1 cellular context compared by ENCODE assay signal in the genomic region with DNA sequence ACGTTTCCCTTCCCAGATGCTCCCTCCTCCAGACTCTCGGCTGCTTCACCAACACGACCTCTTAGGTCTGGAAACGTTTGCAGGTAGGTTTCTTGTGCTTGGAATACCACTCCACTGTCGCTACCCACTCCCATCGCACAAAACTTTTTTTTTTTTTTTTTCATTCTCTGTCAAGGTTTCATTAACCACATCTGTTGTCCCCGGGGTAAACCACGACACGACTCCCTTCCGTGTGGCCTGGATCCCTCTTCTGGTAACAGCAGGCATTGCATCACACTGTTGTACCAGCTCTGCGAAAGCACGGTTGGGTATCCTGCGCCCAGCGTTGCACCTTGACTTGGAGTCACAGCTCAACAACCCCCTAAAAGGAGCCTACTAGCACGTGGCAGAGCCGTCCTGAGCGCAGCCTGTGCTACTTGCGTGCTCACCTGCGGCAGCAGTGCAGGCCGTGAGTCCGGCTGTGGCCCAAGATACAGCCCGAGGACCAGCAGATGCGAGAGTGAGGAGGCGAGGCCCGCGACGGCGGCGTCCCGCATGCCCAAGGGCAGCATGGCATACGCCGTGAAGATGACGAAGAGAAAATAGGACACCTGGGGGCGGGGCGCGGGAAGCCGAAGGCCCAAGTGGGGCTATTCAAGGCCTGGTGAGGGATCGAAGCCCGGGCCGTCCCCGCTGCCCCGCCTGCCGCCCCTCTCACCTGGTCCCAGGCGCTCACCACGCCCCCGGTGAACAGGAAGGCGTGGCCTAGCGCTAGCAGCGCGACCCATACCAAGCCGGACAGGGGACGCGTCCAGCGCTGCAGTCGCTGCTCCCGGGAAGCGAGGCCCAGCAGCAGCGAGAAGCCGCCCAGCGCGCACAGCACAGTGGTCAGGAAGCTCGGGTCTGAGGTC.
TF ChIP-seq lines count a peak whose summit lies in the region.

No MANE protein-coding gene starts in this region.

TF ChIP-seq in HepG2, 621 proteins besides CTCF, POLR2A, EP300 and RAD21 (continued from another document and continues in another):
- TF ChIP-seq, protein P1, sequence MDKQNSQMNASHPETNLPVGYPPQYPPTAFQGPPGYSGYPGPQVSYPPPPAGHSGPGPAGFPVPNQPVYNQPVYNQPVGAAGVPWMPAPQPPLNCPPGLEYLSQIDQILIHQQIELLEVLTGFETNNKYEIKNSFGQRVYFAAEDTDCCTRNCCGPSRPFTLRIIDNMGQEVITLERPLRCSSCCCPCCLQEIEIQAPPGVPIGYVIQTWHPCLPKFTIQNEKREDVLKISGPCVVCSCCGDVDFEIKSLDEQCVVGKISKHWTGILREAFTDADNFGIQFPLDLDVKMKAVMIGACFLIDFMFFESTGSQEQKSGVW (CRISPR knock-in tag; IDR thresholded peaks at IDR 0.05; ENCODE audit: borderline replicate concordance) = no peak; the same call in 1 of the 2 replicates
- TF ChIP-seq ZBTB38 (CRISPR knock-in tag; IDR thresholded peaks at IDR 0.05) (peak; percentile 97), HNRNPK (IDR thresholded peaks at IDR 0.05; ENCODE audit: low read depth, low read length, poor library complexity, severe bottlenecking) (no peak), MYNN (CRISPR knock-in tag; IDR thresholded peaks at IDR 0.05; ENCODE audit: low read depth) (no peak; the same call in none of the 2 replicates), ZNF501 (CRISPR knock-in tag; IDR thresholded peaks at IDR 0.05) (peak; percentile 98), TARDBP (CRISPR knock-in tag; IDR thresholded peaks at IDR 0.05) (0 out of 2 replicates have a peak, but pooled peaks have one; percentile 9), KLF16 (CRISPR knock-in tag; IDR thresholded peaks at IDR 0.05) (peak in 1 of 2 experiments; percentile 70; a peak in 2 of 4 replicates), ZNF460 (CRISPR knock-in tag; IDR thresholded peaks at IDR 0.05; ENCODE audit: borderline replicate concordance) (no peak), SMYD3 (CRISPR knock-in tag; IDR thresholded peaks at IDR 0.05) (no peak), HNRNPLL (IDR thresholded peaks at IDR 0.05; ENCODE audit: low read depth, low read length, poor library complexity, severe bottlenecking) (peak; percentile 86), TEAD3 (CRISPR knock-in tag; optimal IDR thresholded peaks at IDR 0.05; ENCODE audit: borderline replicate concordance) (peak; percentile 55), ZNF615 (CRISPR knock-in tag; IDR thresholded peaks at IDR 0.05; ENCODE audit: borderline replicate concordance) (no peak), FOXK2 (IDR thresholded peaks at IDR 0.05) (no peak)
- TF ChIP-seq, protein P2, sequence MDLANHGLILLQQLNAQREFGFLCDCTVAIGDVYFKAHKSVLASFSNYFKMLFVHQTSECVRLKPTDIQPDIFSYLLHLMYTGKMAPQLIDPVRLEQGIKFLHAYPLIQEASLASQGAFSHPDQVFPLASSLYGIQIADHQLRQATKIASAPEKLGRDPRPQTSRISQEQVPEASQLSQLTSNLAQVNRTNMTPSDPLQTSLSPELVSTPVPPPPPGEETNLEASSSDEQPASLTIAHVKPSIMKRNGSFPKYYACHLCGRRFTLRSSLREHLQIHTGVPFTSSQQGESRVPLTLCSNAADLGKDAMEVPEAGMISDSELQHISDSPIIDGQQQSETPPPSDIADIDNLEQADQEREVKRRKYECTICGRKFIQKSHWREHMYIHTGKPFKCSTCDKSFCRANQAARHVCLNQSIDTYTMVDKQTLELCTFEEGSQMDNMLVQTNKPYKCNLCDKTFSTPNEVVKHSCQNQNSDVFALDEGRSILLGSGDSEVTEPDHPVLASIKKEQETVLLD (CRISPR knock-in tag; IDR thresholded peaks at IDR 0.05; ENCODE audit: low read depth) = peak; percentile 93
- TF ChIP-seq, protein P3, sequence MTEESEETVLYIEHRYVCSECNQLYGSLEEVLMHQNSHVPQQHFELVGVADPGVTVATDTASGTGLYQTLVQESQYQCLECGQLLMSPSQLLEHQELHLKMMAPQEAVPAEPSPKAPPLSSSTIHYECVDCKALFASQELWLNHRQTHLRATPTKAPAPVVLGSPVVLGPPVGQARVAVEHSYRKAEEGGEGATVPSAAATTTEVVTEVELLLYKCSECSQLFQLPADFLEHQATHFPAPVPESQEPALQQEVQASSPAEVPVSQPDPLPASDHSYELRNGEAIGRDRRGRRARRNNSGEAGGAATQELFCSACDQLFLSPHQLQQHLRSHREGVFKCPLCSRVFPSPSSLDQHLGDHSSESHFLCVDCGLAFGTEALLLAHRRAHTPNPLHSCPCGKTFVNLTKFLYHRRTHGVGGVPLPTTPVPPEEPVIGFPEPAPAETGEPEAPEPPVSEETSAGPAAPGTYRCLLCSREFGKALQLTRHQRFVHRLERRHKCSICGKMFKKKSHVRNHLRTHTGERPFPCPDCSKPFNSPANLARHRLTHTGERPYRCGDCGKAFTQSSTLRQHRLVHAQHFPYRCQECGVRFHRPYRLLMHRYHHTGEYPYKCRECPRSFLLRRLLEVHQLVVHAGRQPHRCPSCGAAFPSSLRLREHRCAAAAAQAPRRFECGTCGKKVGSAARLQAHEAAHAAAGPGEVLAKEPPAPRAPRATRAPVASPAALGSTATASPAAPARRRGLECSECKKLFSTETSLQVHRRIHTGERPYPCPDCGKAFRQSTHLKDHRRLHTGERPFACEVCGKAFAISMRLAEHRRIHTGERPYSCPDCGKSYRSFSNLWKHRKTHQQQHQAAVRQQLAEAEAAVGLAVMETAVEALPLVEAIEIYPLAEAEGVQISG (CRISPR knock-in tag; IDR thresholded peaks at IDR 0.05) = no peak; the same call in none of the 2 replicates
- TF ChIP-seq, protein P4, sequence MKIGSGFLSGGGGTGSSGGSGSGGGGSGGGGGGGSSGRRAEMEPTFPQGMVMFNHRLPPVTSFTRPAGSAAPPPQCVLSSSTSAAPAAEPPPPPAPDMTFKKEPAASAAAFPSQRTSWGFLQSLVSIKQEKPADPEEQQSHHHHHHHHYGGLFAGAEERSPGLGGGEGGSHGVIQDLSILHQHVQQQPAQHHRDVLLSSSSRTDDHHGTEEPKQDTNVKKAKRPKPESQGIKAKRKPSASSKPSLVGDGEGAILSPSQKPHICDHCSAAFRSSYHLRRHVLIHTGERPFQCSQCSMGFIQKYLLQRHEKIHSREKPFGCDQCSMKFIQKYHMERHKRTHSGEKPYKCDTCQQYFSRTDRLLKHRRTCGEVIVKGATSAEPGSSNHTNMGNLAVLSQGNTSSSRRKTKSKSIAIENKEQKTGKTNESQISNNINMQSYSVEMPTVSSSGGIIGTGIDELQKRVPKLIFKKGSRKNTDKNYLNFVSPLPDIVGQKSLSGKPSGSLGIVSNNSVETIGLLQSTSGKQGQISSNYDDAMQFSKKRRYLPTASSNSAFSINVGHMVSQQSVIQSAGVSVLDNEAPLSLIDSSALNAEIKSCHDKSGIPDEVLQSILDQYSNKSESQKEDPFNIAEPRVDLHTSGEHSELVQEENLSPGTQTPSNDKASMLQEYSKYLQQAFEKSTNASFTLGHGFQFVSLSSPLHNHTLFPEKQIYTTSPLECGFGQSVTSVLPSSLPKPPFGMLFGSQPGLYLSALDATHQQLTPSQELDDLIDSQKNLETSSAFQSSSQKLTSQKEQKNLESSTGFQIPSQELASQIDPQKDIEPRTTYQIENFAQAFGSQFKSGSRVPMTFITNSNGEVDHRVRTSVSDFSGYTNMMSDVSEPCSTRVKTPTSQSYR (CRISPR knock-in tag; IDR thresholded peaks at IDR 0.05; ENCODE audit: borderline replicate concordance) = peak; percentile 55
- TF ChIP-seq, protein P5, sequence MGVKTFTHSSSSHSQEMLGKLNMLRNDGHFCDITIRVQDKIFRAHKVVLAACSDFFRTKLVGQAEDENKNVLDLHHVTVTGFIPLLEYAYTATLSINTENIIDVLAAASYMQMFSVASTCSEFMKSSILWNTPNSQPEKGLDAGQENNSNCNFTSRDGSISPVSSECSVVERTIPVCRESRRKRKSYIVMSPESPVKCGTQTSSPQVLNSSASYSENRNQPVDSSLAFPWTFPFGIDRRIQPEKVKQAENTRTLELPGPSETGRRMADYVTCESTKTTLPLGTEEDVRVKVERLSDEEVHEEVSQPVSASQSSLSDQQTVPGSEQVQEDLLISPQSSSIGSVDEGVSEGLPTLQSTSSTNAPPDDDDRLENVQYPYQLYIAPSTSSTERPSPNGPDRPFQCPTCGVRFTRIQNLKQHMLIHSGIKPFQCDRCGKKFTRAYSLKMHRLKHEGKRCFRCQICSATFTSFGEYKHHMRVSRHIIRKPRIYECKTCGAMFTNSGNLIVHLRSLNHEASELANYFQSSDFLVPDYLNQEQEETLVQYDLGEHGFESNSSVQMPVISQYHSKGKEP (CRISPR knock-in tag; IDR thresholded peaks at IDR 0.05) = 0 out of 2 replicates have a peak, but pooled peaks have one; percentile 56
- TF ChIP-seq, protein P6, sequence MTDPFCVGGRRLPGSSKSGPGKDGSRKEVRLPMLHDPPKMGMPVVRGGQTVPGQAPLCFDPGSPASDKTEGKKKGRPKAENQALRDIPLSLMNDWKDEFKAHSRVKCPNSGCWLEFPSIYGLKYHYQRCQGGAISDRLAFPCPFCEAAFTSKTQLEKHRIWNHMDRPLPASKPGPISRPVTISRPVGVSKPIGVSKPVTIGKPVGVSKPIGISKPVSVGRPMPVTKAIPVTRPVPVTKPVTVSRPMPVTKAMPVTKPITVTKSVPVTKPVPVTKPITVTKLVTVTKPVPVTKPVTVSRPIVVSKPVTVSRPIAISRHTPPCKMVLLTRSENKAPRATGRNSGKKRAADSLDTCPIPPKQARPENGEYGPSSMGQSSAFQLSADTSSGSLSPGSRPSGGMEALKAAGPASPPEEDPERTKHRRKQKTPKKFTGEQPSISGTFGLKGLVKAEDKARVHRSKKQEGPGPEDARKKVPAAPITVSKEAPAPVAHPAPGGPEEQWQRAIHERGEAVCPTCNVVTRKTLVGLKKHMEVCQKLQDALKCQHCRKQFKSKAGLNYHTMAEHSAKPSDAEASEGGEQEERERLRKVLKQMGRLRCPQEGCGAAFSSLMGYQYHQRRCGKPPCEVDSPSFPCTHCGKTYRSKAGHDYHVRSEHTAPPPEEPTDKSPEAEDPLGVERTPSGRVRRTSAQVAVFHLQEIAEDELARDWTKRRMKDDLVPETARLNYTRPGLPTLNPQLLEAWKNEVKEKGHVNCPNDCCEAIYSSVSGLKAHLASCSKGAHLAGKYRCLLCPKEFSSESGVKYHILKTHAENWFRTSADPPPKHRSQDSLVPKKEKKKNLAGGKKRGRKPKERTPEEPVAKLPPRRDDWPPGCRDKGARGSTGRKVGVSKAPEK (CRISPR knock-in tag; IDR thresholded peaks at IDR 0.05; ENCODE audit: borderline replicate concordance) = peak; percentile 93; the same call in 1 of the 2 replicates
- TF ChIP-seq, protein P7, sequence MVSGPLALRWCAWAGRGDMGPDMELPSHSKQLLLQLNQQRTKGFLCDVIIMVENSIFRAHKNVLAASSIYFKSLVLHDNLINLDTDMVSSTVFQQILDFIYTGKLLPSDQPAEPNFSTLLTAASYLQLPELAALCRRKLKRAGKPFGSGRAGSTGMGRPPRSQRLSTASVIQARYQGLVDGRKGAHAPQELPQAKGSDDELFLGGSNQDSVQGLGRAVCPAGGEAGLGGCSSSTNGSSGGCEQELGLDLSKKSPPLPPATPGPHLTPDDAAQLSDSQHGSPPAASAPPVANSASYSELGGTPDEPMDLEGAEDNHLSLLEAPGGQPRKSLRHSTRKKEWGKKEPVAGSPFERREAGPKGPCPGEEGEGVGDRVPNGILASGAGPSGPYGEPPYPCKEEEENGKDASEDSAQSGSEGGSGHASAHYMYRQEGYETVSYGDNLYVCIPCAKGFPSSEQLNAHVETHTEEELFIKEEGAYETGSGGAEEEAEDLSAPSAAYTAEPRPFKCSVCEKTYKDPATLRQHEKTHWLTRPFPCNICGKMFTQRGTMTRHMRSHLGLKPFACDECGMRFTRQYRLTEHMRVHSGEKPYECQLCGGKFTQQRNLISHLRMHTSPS (CRISPR knock-in tag; IDR thresholded peaks at IDR 0.05; ENCODE audit: low read depth) = peak; percentile 86
- TF ChIP-seq, protein P8, sequence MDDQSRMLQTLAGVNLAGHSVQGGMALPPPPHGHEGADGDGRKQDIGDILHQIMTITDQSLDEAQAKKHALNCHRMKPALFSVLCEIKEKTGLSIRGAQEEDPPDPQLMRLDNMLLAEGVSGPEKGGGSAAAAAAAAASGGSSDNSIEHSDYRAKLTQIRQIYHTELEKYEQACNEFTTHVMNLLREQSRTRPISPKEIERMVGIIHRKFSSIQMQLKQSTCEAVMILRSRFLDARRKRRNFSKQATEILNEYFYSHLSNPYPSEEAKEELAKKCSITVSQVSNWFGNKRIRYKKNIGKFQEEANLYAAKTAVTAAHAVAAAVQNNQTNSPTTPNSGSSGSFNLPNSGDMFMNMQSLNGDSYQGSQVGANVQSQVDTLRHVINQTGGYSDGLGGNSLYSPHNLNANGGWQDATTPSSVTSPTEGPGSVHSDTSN (CRISPR knock-in tag; IDR thresholded peaks at IDR 0.05; ENCODE audit: borderline replicate concordance) = no peak
- TF ChIP-seq, protein P9, sequence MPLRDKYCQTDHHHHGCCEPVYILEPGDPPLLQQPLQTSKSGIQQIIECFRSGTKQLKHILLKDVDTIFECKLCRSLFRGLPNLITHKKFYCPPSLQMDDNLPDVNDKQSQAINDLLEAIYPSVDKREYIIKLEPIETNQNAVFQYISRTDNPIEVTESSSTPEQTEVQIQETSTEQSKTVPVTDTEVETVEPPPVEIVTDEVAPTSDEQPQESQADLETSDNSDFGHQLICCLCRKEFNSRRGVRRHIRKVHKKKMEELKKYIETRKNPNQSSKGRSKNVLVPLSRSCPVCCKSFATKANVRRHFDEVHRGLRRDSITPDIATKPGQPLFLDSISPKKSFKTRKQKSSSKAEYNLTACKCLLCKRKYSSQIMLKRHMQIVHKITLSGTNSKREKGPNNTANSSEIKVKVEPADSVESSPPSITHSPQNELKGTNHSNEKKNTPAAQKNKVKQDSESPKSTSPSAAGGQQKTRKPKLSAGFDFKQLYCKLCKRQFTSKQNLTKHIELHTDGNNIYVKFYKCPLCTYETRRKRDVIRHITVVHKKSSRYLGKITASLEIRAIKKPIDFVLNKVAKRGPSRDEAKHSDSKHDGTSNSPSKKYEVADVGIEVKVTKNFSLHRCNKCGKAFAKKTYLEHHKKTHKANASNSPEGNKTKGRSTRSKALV (CRISPR knock-in tag; IDR thresholded peaks at IDR 0.05) = no peak; the same call in none of the 2 replicates
- TF ChIP-seq, protein P10, sequence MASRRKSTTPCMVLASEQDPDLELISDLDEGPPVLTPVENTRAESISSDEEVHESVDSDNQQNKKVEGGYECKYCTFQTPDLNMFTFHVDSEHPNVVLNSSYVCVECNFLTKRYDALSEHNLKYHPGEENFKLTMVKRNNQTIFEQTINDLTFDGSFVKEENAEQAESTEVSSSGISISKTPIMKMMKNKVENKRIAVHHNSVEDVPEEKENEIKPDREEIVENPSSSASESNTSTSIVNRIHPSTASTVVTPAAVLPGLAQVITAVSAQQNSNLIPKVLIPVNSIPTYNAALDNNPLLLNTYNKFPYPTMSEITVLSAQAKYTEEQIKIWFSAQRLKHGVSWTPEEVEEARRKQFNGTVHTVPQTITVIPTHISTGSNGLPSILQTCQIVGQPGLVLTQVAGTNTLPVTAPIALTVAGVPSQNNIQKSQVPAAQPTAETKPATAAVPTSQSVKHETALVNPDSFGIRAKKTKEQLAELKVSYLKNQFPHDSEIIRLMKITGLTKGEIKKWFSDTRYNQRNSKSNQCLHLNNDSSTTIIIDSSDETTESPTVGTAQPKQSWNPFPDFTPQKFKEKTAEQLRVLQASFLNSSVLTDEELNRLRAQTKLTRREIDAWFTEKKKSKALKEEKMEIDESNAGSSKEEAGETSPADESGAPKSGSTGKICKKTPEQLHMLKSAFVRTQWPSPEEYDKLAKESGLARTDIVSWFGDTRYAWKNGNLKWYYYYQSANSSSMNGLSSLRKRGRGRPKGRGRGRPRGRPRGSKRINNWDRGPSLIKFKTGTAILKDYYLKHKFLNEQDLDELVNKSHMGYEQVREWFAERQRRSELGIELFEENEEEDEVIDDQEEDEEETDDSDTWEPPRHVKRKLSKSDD (CRISPR knock-in tag; IDR thresholded peaks at IDR 0.05; ENCODE audit: low read depth) = no peak
